ENCODE assay signal across 9 cellular contexts in genomic region chr17:35766903-35767510, GRCh38. TPM values are rescaled to one million over a fixed set of nuclear protein-coding genes. Genes with fewer than 3 reads are reported as not detected.
DNase-seq lines count a peak whose midpoint lies in the region; ATAC-seq and TF ChIP-seq lines count a peak whose summit lies in the region.
"Had no signal": no experiment of that assay in that cellular context is flagged by ENCODE, and none has a peak within 500 bp of the region (broad histone marks: within the 10 kb centered on the region; RNA-seq: fewer than 3 reads in every experiment).

No MANE protein-coding gene starts in this region.

- H3K27ac ChIP-seq in thoracic aorta: no peak overlapping the region

- no peaks in the 10 kb centered on the region for H3K36me3 ChIP-seq in thoracic aorta

- TF ChIP-seq CTCF in thoracic aorta (IDR thresholded peaks at IDR 0.05): peak; percentile 59

- no peaks in the 10 kb centered on the region for H3K27me3 ChIP-seq in thoracic aorta (replicated peaks; ENCODE audit: insufficient read depth)

- no peak overlapping the region for H3K27ac Mint-ChIP-seq in activated CD4-positive, alpha-beta T cell treated with anti-CD3 and anti-CD28 coated beads, Interleukin-2, amount 10 ng/mL, durations not matched to agents 24 days and 14 days

- peaks cover 6 to 7% of the 10 kb centered on the region in 2 donors for H3K4me1 ChIP-seq in thoracic aorta (ENCODE audit: control insufficient read depth in 1 of 2, low read depth in 2 of 2)

- H3K9me3 Mint-ChIP-seq in activated CD4-positive, alpha-beta T cell treated with anti-CD3 and anti-CD28 coated beads, Interleukin-2, amount 10 ng/mL, durations not matched to agents 24 days and 14 days: no peaks in the 10 kb centered on the region
- H3K9me3 Mint-ChIP-seq: T-cell had no signal

- ATAC-seq in thoracic aorta (ENCODE audit: insufficient number of reproducible peaks, low FRiP score, low read depth): no peak
- no peak for ATAC-seq in GM18858 (IDR thresholded peaks at IDR 0.05; ENCODE audit: unreplicated experiment)
- ATAC-seq in HG03521 (IDR thresholded peaks at IDR 0.05; ENCODE audit: unreplicated experiment): no peak
- ATAC-seq: T-cell had no signal

- H3K4me1 Mint-ChIP-seq in activated CD4-positive, alpha-beta T cell treated with anti-CD3 and anti-CD28 coated beads, Interleukin-2, amount 10 ng/mL, durations not matched to agents 24 days and 14 days: peaks cover 8% of the 10 kb centered on the region

- no peak overlapping the region for H3K4me3 ChIP-seq in thoracic aorta

- H3K4me3 Mint-ChIP-seq in activated CD4-positive, alpha-beta T cell treated with anti-CD3 and anti-CD28 coated beads, Interleukin-2, amount 10 ng/mL, durations not matched to agents 24 days and 14 days: no peak overlapping the region
- H3K4me3 Mint-ChIP-seq: T-cell had no signal

- DNase-seq in DMS53 treated with DMSO at 0.1 percent for 48 hours (lab: John Stamatoyannopoulos, UW; ENCODE audit: unreplicated experiment) (peak; percentile 23), HT1080 (ENCODE audit: low read depth) (peak; percentile 49), head of caudate nucleus (peak in 27 of 42 donors; percentile 13 to 74 (median 54)), thoracic aorta (ENCODE audit: low spot score) (no peak), NCI-H1930 (lab: John Stamatoyannopoulos, UW) (no peak)
- DNase-seq in activated CD4-positive, alpha-beta T cell treated with anti-CD3 and anti-CD28 coated beads, Interleukin-2, amount 10 ng/mL, durations not matched to agents 24 days and 14 days: peak; percentile 77

- intact Hi-C loops in activated CD4-positive, alpha-beta T cell treated with anti-CD3 and anti-CD28 coated beads, Interleukin-2, amount 10 ng/mL, durations not matched to agents 24 days and 14 days (cut with micrococcal nuclease): no loop called here
- intact Hi-C loops in head of caudate nucleus (cut with DNase I): no loop called here

- peaks cover 13% of the 10 kb centered on the region for H3K27me3 Mint-ChIP-seq in activated CD4-positive, alpha-beta T cell treated with anti-CD3 and anti-CD28 coated beads, Interleukin-2, amount 10 ng/mL, durations not matched to agents 24 days and 14 days

- H3K36me3 Mint-ChIP-seq in activated CD4-positive, alpha-beta T cell treated with anti-CD3 and anti-CD28 coated beads, Interleukin-2, amount 10 ng/mL, durations not matched to agents 24 days and 14 days (ENCODE audit: low read depth): no peaks in the 10 kb centered on the region
- H3K36me3 Mint-ChIP-seq: T-cell had no signal

- H3K9me3 ChIP-seq in thoracic aorta: no peaks in the 10 kb centered on the region

RNA-seq across cellular contexts. Expression of gene C17orf50, which starts 6.3 kb away (rescaled TPM):
- not detected in 2 replicates for total RNA-seq in HT1080 (2014; rRNA removed; shearing (Covaris generic))
- not detected in 2 replicates for polyA plus RNA-seq in HT1080 (2015; cell fraction: cytosol; rRNA removed)
- not detected in 2 replicates for polyA plus RNA-seq in HT1080 (2015; cell fraction: nucleus; rRNA removed)
- total RNA-seq in activated CD4-positive, alpha-beta T cell treated with anti-CD3 and anti-CD28 coated beads, Interleukin-2, amount 10 ng/mL, durations not matched to agents 24 days and 14 days: not detected in 2 replicates
- total RNA-seq in thoracic aorta: not detected
- total RNA-seq: T-cell had no signal

RNA-seq across cellular contexts. Expression of gene GAS2L2, which starts 14.0 kb away (rescaled TPM):
- total RNA-seq in HT1080 (2014; rRNA removed; shearing (Covaris generic)): 0.05 TPM in 1 of 2 replicates, not detected in the other
- polyA plus RNA-seq in HT1080 (2015; cell fraction: cytosol; rRNA removed): 0.03 TPM in 1 of 2 replicates, not detected in the other
- polyA plus RNA-seq in HT1080 (2015; cell fraction: nucleus; rRNA removed): 0.06 and 0.16 TPM in 2 replicates
- total RNA-seq in activated CD4-positive, alpha-beta T cell treated with anti-CD3 and anti-CD28 coated beads, Interleukin-2, amount 10 ng/mL, durations not matched to agents 24 days and 14 days: not detected in 2 replicates
- not detected for total RNA-seq in thoracic aorta

RNA-seq across cellular contexts. Expression of gene MMP28, which starts 28.4 kb away (rescaled TPM):
- total RNA-seq in HT1080 (2014; rRNA removed; shearing (Covaris generic)): 0.13 and 0.18 TPM in 2 replicates
- 0.13 and 0.46 TPM in 2 replicates for polyA plus RNA-seq in HT1080 (2015; cell fraction: cytosol; rRNA removed)
- not detected in 2 replicates for polyA plus RNA-seq in HT1080 (2015; cell fraction: nucleus; rRNA removed)
- total RNA-seq in activated CD4-positive, alpha-beta T cell treated with anti-CD3 and anti-CD28 coated beads, Interleukin-2, amount 10 ng/mL, durations not matched to agents 24 days and 14 days: not detected in 2 replicates
- 10 to 100 TPM in 1 of 2 donors, 1 to 10 TPM in 1; 4.8 to 18.5 TPM for total RNA-seq in thoracic aorta

RNA-seq across cellular contexts. Expression of gene RASL10B, which starts 35.6 kb away (rescaled TPM):
- total RNA-seq in HT1080 (2014; rRNA removed; shearing (Covaris generic)): 6.8 and 7.6 TPM in 2 replicates
- 0.60 and 3.5 TPM in 2 replicates for polyA plus RNA-seq in HT1080 (2015; cell fraction: cytosol; rRNA removed)
- 0.73 and 0.91 TPM in 2 replicates for polyA plus RNA-seq in HT1080 (2015; cell fraction: nucleus; rRNA removed)
- total RNA-seq in activated CD4-positive, alpha-beta T cell treated with anti-CD3 and anti-CD28 coated beads, Interleukin-2, amount 10 ng/mL, durations not matched to agents 24 days and 14 days: 0.71 and 0.72 TPM in 2 replicates
- total RNA-seq in thoracic aorta: 10 to 100 TPM in 1 of 2 donors, 1 to 10 TPM in 1; 2.4 to 24.1 TPM

RNA-seq across cellular contexts. Expression of gene TAF15, which starts 42.3 kb away (rescaled TPM):
- total RNA-seq in HT1080 (2014; rRNA removed; shearing (Covaris generic)): 27.5 and 41.3 TPM in 2 replicates
- polyA plus RNA-seq in HT1080 (2015; cell fraction: cytosol; rRNA removed): 120 and 166 TPM in 2 replicates
- polyA plus RNA-seq in HT1080 (2015; cell fraction: nucleus; rRNA removed): 176 and 193 TPM in 2 replicates
- total RNA-seq in activated CD4-positive, alpha-beta T cell treated with anti-CD3 and anti-CD28 coated beads, Interleukin-2, amount 10 ng/mL, durations not matched to agents 24 days and 14 days: 326 and 338 TPM in 2 replicates
- 10 to 100 TPM; 35.7 to 91.1 TPM for total RNA-seq in thoracic aorta

Comparison
In these comparisons a context has a peak if more than half of its experiments do, and no peak if none do; other contexts are left out.
1. DNase-seq: peak in DMS53 treated with DMSO at 0.1 percent for 48 hours (single experiment), HT1080 (single experiment), activated CD4-positive, alpha-beta T cell treated with anti-CD3 and anti-CD28 coated beads, Interleukin-2, amount 10 ng/mL, durations not matched to agents 24 days and 14 days (single experiment) and head of caudate nucleus (27 of 42); none in thoracic aorta (single experiment) and NCI-H1930 (0 of 2).